Comparison of ENCODE assay signal across 28 cellular contexts in genomic region chr10:130869179-130869841, GRCh38.
"Had no signal": no experiment of that assay in that cellular context is flagged by ENCODE, and none has a peak within 500 bp of the region (broad histone marks: within the 10 kb centered on the region; RNA-seq: fewer than 3 reads in every experiment).

No MANE protein-coding gene starts in this region.

- H3K27ac ChIP-seq: esophagus muscularis mucosa, foreskin keratinocyte, gastroesophageal sphincter, lower lobe of right lung, neural progenitor cell, prostate gland, skin epidermis, suprapubic skin, transverse colon, upper lobe of right lung, vagina had no signal

- H3K4me3 ChIP-seq: esophagus muscularis mucosa, gastroesophageal sphincter, lower lobe of right lung, neural progenitor cell, prostate gland, skin epidermis, suprapubic skin, transverse colon, upper lobe of right lung, vagina had no signal

- ATAC-seq: foreskin keratinocyte; gastroesophageal sphincter; left colon; left ventricle myocardium superior; lower lobe of right lung; naive thymus-derived CD4-positive, alpha-beta T cell; stimulated activated naive CD8-positive, alpha-beta T cell treated with anti-CD3 and anti-CD28 coated beads, Interleukin-15, amount 100 ng/mL, for 72 hours; upper lobe of right lung had no signal

- H3K36me3 Mint-ChIP-seq: immature natural killer cell; naive thymus-derived CD4-positive, alpha-beta T cell; neural progenitor cell had no signal

- H3K4me1 ChIP-seq: esophagus muscularis mucosa, foreskin keratinocyte, gastroesophageal sphincter, lower lobe of right lung, neural progenitor cell, prostate gland, suprapubic skin, transverse colon, upper lobe of right lung, vagina had no signal

- H3K27me3 ChIP-seq: foreskin keratinocyte, neural progenitor cell, transverse colon, upper lobe of right lung, vagina had no signal

- H3K4me3 Mint-ChIP-seq: dendritic cell treated with granulocyte-macrophage colony-stimulating factor and Interleukin-4, amounts not matched to agents 40 ng/mL and 50 ng/mL, for 4 days; immature natural killer cell; naive thymus-derived CD4-positive, alpha-beta T cell; nephron; neural progenitor cell; stimulated activated naive CD8-positive, alpha-beta T cell treated with anti-CD3 and anti-CD28 coated beads, Interleukin-15, amount 100 ng/mL, for 72 hours had no signal

- DNase-seq: effector CD8-positive, alpha-beta T cell; foreskin keratinocyte; hypothalamus; immature natural killer cell; islet precursor cell; kidney glomerular epithelial cell; left colon; left ventricle myocardium superior; lower lobe of right lung; midbrain; naive thymus-derived CD4-positive, alpha-beta T cell; right cardiac atrium; stimulated activated CD4-positive, alpha-beta T cell treated with anti-CD3 and anti-CD28 coated beads, Interleukin-15, amount 100 ng/mL, for 24 hours; stimulated activated CD4-positive, alpha-beta T cell treated with anti-CD3 and anti-CD28 coated beads, Interleukin-4, amount 100 ng/mL, for 1 hour; stimulated activated CD8-positive, alpha-beta memory T cell treated with anti-CD3 and anti-CD28 coated beads, Interleukin-4, amount 100 ng/mL, for 48 hours; stimulated activated naive CD4-positive, alpha-beta T cell; stimulated activated naive CD8-positive, alpha-beta T cell treated with anti-CD3 and anti-CD28 coated beads, Interleukin-15, amount 100 ng/mL, for 72 hours; transverse colon; upper lobe of right lung had no signal

- H3K27ac Mint-ChIP-seq: dendritic cell treated with granulocyte-macrophage colony-stimulating factor and Interleukin-4, amounts not matched to agents 40 ng/mL and 50 ng/mL, for 4 days; immature natural killer cell; naive thymus-derived CD4-positive, alpha-beta T cell; nephron; neural progenitor cell; stimulated activated naive CD8-positive, alpha-beta T cell treated with anti-CD3 and anti-CD28 coated beads, Interleukin-15, amount 100 ng/mL, for 72 hours had no signal

- H3K9me3 Mint-ChIP-seq: dendritic cell treated with granulocyte-macrophage colony-stimulating factor and Interleukin-4, amounts not matched to agents 40 ng/mL and 50 ng/mL, for 4 days; immature natural killer cell; neural progenitor cell had no signal

- H3K4me1 Mint-ChIP-seq: immature natural killer cell; neural progenitor cell; stimulated activated naive CD8-positive, alpha-beta T cell treated with anti-CD3 and anti-CD28 coated beads, Interleukin-15, amount 100 ng/mL, for 72 hours had no signal

- H3K9ac ChIP-seq: neural progenitor cell had no signal

- H3K36me3 ChIP-seq: esophagus muscularis mucosa, gastroesophageal sphincter, lower lobe of right lung, neural progenitor cell, prostate gland, suprapubic skin, transverse colon, upper lobe of right lung, vagina had no signal

- H3K9me3 ChIP-seq: esophagus muscularis mucosa, lower lobe of right lung, prostate gland, suprapubic skin, transverse colon, upper lobe of right lung, vagina had no signal

- H3K27me3 Mint-ChIP-seq: dendritic cell treated with granulocyte-macrophage colony-stimulating factor and Interleukin-4, amounts not matched to agents 40 ng/mL and 50 ng/mL, for 4 days had no signal
